7 cellular contexts compared by ENCODE assay signal in genomic region chr22:19631899-19632670, GRCh38.
DNase-seq lines count a peak whose midpoint lies in the region; ATAC-seq, FAIRE-seq and TF ChIP-seq lines count a peak whose summit lies in the region.

No MANE protein-coding gene starts in this region.

- H3K27me3 ChIP-seq in GM06990 (replicated peaks; ENCODE audit: control insufficient read depth, insufficient read depth, low read length), result no peaks in the 10 kb centered on the region
- peaks cover 4% of the 10 kb centered on the region for H3K27me3 ChIP-seq in astrocyte (ENCODE audit: insufficient read depth, low read length)

- FAIRE-seq in astrocyte (lab: Jason Lieb, UNC), result no peak

- no peaks in the 10 kb centered on the region for H4K20me1 ChIP-seq in astrocyte (ENCODE audit: insufficient read depth, low read length)

- no peaks in the 10 kb centered on the region for H3K9me3 Mint-ChIP-seq in astrocyte (ENCODE audit: unreplicated experiment)

- no peak overlapping the region for H3K4me3 Mint-ChIP-seq in astrocyte (ENCODE audit: unreplicated experiment)

- H3K9me3 ChIP-seq in astrocyte (ENCODE audit: insufficient read depth, low read depth, low read length), result no peaks in the 10 kb centered on the region

- H3K27ac ChIP-seq in astrocyte (ENCODE audit: low read depth, low read length), result no peak overlapping the region

- no peaks in the 10 kb centered on the region for H3K36me3 Mint-ChIP-seq in astrocyte (ENCODE audit: low read depth, unreplicated experiment)

- TF ChIP-seq CTCF in GM06990 (IDR thresholded peaks at IDR 0.05; ENCODE audit: insufficient read depth, low read length, poor library complexity, severe bottlenecking) (peak; percentile 56), astrocyte (IDR thresholded peaks at IDR 0.05; ENCODE audit: insufficient read depth, low read depth, low read length) (peak; percentile 61)

- H3K4me1 ChIP-seq in astrocyte (ENCODE audit: insufficient read depth, low read length), result no peaks in the 10 kb centered on the region

- H3K4me1 Mint-ChIP-seq in astrocyte (ENCODE audit: low read depth, unreplicated experiment), result no peaks in the 10 kb centered on the region

- ATAC-seq in HG03439 (IDR thresholded peaks at IDR 0.05; ENCODE audit: unreplicated experiment), result no peak

- peaks cover 42% of the 10 kb centered on the region for H3K27me3 Mint-ChIP-seq in astrocyte (ENCODE audit: low read depth, unreplicated experiment)

- no peak overlapping the region for H2AFZ ChIP-seq in astrocyte (ENCODE audit: low read depth, low read length)

- H3K36me3 ChIP-seq in GM06990 (ENCODE audit: control insufficient read depth, insufficient read depth, low read length) (no peaks in the 10 kb centered on the region), astrocyte (ENCODE audit: insufficient read depth, low read length) (no peaks in the 10 kb centered on the region)

- no peak overlapping the region for H3K4me3 ChIP-seq in GM06990 (replicated peaks; ENCODE audit: low read depth, low read length)
- H3K4me3 ChIP-seq in astrocyte (ENCODE audit: insufficient read depth, low read depth, low read length), result no peak overlapping the region

- no peak overlapping the region for H3K9ac ChIP-seq in astrocyte (ENCODE audit: low read length)

- H3K4me2 ChIP-seq in astrocyte (ENCODE audit: low read length), result no peak overlapping the region

- H3K27ac Mint-ChIP-seq in astrocyte (ENCODE audit: unreplicated experiment), result no peak overlapping the region

- no peaks in the 10 kb centered on the region for H3K79me2 ChIP-seq in astrocyte (ENCODE audit: insufficient read depth, low read length)

- no peak for DNase-seq in GM06990 (ENCODE audit: extremely low read depth, insufficient read length)
- peak; percentile 29 for DNase-seq in LoVo (ENCODE audit: low spot score)
- DNase-seq in astrocyte (ENCODE audit: low read depth), result peak; percentile 24
- peak; percentile 46 to 63 for DNase-seq in lung microvascular endothelial cell (ENCODE audit: low read depth in 2 of 2)
- DNase-seq in HK-2 (ENCODE audit: unreplicated experiment), result no peak
- DNase-seq in putamen (ENCODE audit: low spot score), result no peak

Comparison
In these comparisons a context has a peak if more than half of its experiments do, and no peak if none do; other contexts are left out.
1. DNase-seq: peak in LoVo (single experiment), astrocyte (single experiment) and lung microvascular endothelial cell (2 of 2); none in GM06990 (single experiment), HK-2 (single experiment) and putamen (single experiment).